ENCODE assay signal across 22 cellular contexts in genomic region chr7:140262242-140262903, GRCh38.
DNase-seq lines count a peak whose midpoint lies in the region; ATAC-seq and TF ChIP-seq lines count a peak whose summit lies in the region.
"Had no signal": no experiment of that assay in that cellular context is flagged by ENCODE, and none has a peak within 500 bp of the region (broad histone marks: within the 10 kb centered on the region; RNA-seq: fewer than 3 reads in every experiment).

No MANE protein-coding gene starts in this region.

- peak overlapping the region; percentile 55 for H3K4me3 Mint-ChIP-seq in activated naive CD8-positive, alpha-beta T cell
- H3K4me3 Mint-ChIP-seq: activated B cell treated with CpG ODN at 0.5 μM for 24 hours had no signal

- peaks cover 2% of the 10 kb centered on the region for H3K9me3 Mint-ChIP-seq in activated naive CD8-positive, alpha-beta T cell (ENCODE audit: low read depth)

- H3K27ac ChIP-seq in neutrophil = peak overlapping the region; percentile 83
- H3K27ac ChIP-seq: 22Rv1, thoracic aorta had no signal

- no peaks in the 10 kb centered on the region for H3K27me3 ChIP-seq in neutrophil
- H3K27me3 ChIP-seq: BE2C had no signal

- H3K36me3 ChIP-seq in neutrophil = no peaks in the 10 kb centered on the region
- H3K36me3 ChIP-seq: BE2C, thoracic aorta had no signal

- H3K4me1 Mint-ChIP-seq in activated naive CD8-positive, alpha-beta T cell (ENCODE audit: low read depth) = peaks cover 56% of the 10 kb centered on the region
- H3K4me1 Mint-ChIP-seq: activated B cell treated with CpG ODN at 0.5 μM for 24 hours had no signal

- peaks cover 3% of the 10 kb centered on the region for H3K36me3 Mint-ChIP-seq in activated naive CD8-positive, alpha-beta T cell

- ATAC-seq in Right ventricle myocardium superior (ENCODE audit: poor library complexity) = no peak
- no peak for ATAC-seq in GM21528 (IDR thresholded peaks at IDR 0.05; ENCODE audit: low FRiP score, unreplicated experiment)
- ATAC-seq: GM12878 had no signal

- peaks cover 45 to 49% of the 10 kb centered on the region in 2 experiments for H3K4me1 ChIP-seq in neutrophil (ENCODE audit: control insufficient read depth in 1 of 2, insufficient read depth in 1 of 2, low read depth in 1 of 2, low read length in 1 of 2)
- H3K4me1 ChIP-seq: BE2C had no signal

- H3K9me3 ChIP-seq in neutrophil = no peaks in the 10 kb centered on the region
- H3K9me3 ChIP-seq: BE2C, thoracic aorta had no signal

- peak overlapping the region; percentile 64 for H3K27ac Mint-ChIP-seq in activated naive CD8-positive, alpha-beta T cell
- H3K27ac Mint-ChIP-seq: activated B cell treated with CpG ODN at 0.5 μM for 24 hours had no signal

- TF ChIP-seq CTCF in neutrophil (IDR thresholded peaks at IDR 0.05) = no peak

- intact Hi-C loops in cardiac septum (cut with DNase I) = no loop called here
- intact Hi-C loops in Right ventricle myocardium superior (cut with DNase I) = no loop called here

- peak; percentile 32 for DNase-seq in DMS53 (lab: John Stamatoyannopoulos, UW)
- no peak for DNase-seq in DMS53 treated with DMSO at 0.1 percent for 48 hours (lab: John Stamatoyannopoulos, UW; ENCODE audit: unreplicated experiment)
- DNase-seq in cardiac septum (ENCODE audit: low spot score) = peak; percentile 33
- no peak for DNase-seq in Right ventricle myocardium superior
- DNase-seq in NCI-H2227 treated with DMSO at 0.1 percent for 48 hours (lab: John Stamatoyannopoulos, UW) = no peak
- DNase-seq: activated B cell treated with CpG ODN at 0.5 μM for 24 hours, BE2C, cortex of kidney, foreskin fibroblast, GF-D8, HCEC 1CT, hypothalamus, kidney, NCI-H2107, NCI-H524 treated with DMSO at 0.1 percent for 48 hours, SHP77 treated with DMSO at 0.1 percent for 48 hours had no signal

- no peak overlapping the region for H3K4me3 ChIP-seq in neutrophil (ENCODE audit: low read depth in 1 of 2, low read length in 1 of 2)
- H3K4me3 ChIP-seq: GM12878, thoracic aorta had no signal

- H3K27me3 Mint-ChIP-seq in activated naive CD8-positive, alpha-beta T cell = no peaks in the 10 kb centered on the region

Comparison
In these comparisons a context has a peak if more than half of its experiments do, and no peak if none do; other contexts are left out.
1. DNase-seq: peak in DMS53 (single experiment) and cardiac septum (single experiment); none in DMS53 treated with DMSO at 0.1 percent for 48 hours (single experiment), Right ventricle myocardium superior (single experiment) and NCI-H2227 treated with DMSO at 0.1 percent for 48 hours (single experiment).